Comparison of ENCODE assay signal across 1 cellular context in genomic region chr18:12033643-12034025, GRCh38.
TF ChIP-seq lines count a peak whose summit lies in the region.

No MANE protein-coding gene starts in this region.

TF ChIP-seq in WTC11, 78 proteins besides CTCF, POLR2A, EP300 and RAD21 (continued from another document):
- no peak for TF ChIP-seq ARID4B (CRISPR knock-in tag; IDR thresholded peaks at IDR 0.05; ENCODE audit: borderline replicate concordance)
- TF ChIP-seq IRF2 (CRISPR knock-in tag; IDR thresholded peaks at IDR 0.05; ENCODE audit: borderline replicate concordance, low read depth): no peak
- TF ChIP-seq GABPB1 (CRISPR knock-in tag; IDR thresholded peaks at IDR 0.05): no peak
- no peak for TF ChIP-seq ATF1 (CRISPR knock-in tag; IDR thresholded peaks at IDR 0.05)
- no peak for TF ChIP-seq IRF1 (CRISPR knock-in tag; IDR thresholded peaks at IDR 0.05)
- no peak for TF ChIP-seq USF1 (CRISPR knock-in tag; IDR thresholded peaks at IDR 0.05)
- no peak for TF ChIP-seq USF2 (CRISPR knock-in tag; IDR thresholded peaks at IDR 0.05)
- no peak for TF ChIP-seq ZNF423 (CRISPR knock-in tag; IDR thresholded peaks at IDR 0.05)
